Comparison of ENCODE assay signal across 8 cellular contexts in the genomic region with DNA sequence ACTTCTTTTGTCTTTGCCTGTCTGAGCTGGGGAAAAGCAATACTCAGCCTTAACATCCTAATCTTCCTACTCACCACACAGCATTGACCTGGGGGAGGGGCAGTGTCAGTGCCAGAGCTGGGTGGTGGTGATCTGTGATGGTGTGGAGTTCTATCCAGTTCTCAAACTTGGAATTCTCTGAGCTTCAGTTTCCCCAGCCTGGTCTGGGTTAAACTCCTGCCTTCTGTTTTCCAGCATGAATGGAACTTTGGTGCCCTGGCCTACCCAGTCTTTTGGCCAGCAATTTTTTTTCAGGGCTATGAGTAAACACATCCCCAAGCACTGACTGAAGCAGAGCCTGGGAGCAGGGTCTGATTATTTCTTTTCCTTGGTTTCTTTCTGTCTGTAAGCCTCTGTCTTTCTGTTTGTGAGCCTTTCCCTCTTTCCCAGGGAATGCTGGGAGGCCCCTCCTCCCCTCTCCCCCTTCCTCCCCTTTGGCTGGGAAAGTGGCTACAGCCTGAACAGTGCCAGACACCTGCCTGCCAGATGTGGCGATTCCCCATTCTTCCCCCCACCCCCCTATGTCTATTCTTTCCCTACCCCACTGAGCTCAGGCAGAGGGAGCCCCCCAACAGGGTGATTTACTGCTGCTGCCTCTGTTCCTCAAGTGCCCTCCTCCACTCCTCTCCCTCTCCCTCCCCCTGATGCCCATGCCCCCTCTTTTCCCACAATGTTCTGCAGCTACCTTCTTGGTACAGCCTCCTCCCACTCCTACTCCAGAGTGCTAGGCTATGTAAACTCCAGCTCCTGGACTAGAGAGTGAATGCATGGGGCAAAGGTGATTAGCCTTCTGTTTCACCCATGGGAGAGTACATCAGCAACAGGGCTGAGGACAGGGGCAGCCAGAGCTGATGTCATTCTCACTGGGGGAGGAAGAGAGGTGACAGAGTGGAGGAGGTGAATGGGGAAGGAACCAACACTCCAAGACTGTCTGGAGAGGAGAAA. TPM values are rescaled to one million over a fixed set of nuclear protein-coding genes. Genes with fewer than 3 reads are reported as not detected.
DNase-seq lines count a peak whose midpoint lies in the region; ATAC-seq and TF ChIP-seq lines count a peak whose summit lies in the region.

No MANE protein-coding gene starts in this region.

- intact Hi-C loops in heart right ventricle (cut with DNase I) = loop anchor here in 1 of 10 donors (10.0 kb wide), 1 partner anchor 338 kb away; no protein-coding TSS in a partner anchor

- H3K9me3 Mint-ChIP-seq in H9 = no peaks in the 10 kb centered on the region

- H3K23ac ChIP-seq in H9 (ENCODE audit: insufficient read length, low read depth, low read length) = no peak overlapping the region

- H3K4me3 ChIP-seq in RWPE2 (ENCODE audit: severe bottlenecking) (no peak overlapping the region), heart right ventricle (peak overlapping the region in 2 of 10 donors; percentile 47 to 49), rectal smooth muscle tissue (ENCODE audit: low read length) (peak overlapping the region; percentile 52)

- H3K4me3 Mint-ChIP-seq in H9 = peak overlapping the region; percentile 71 to 88

- H3K27me3 ChIP-seq in H9 (ENCODE audit: insufficient read depth, low read length) (no peaks in the 10 kb centered on the region), RWPE2 (ENCODE audit: insufficient read depth, poor library complexity, severe bottlenecking) (no peaks in the 10 kb centered on the region), heart right ventricle (no peaks in the 10 kb centered on the region), rectal smooth muscle tissue (ENCODE audit: control insufficient read depth, insufficient read depth, low read length) (no peaks in the 10 kb centered on the region)

- WGBS in H9 (ENCODE audit: extremely low coverage, insufficient read length, low lambda C conversion rate) = no CpG with 5 or more reads among the region's 1 CpG
- WGBS in heart right ventricle, 2 donors = 0 to 36% methylated on average over 1 of the region's 1 CpG

- no peak overlapping the region for H2AK5ac ChIP-seq in H9 (ENCODE audit: insufficient read length, low read length)

- H2BK20ac ChIP-seq in H9 (ENCODE audit: low read depth, low read length, poor library complexity, severe bottlenecking) = no peak overlapping the region

- H3K4ac ChIP-seq in H9 (ENCODE audit: low read depth, low read length) = no peak overlapping the region

- H3K36me3 Mint-ChIP-seq in H9 (ENCODE audit: insufficient read depth in 1 of 3, low read depth in 3 of 3) = peaks cover 11 to 24% (median 20%) of the 10 kb centered on the region in 3 experiments; a peak in 6 of 7 replicates

- H3K23me2 ChIP-seq in H9 (ENCODE audit: insufficient read length, low read depth, low read length, poor library complexity, severe bottlenecking) = peaks cover 12% of the 10 kb centered on the region

- no peak overlapping the region for H2AFZ ChIP-seq in H9 (ENCODE audit: low read length)

- DNase-seq in H9 (peak; percentile 47), RWPE2 (ENCODE audit: low spot score) (no peak), heart right ventricle (no peak), SK-N-DZ (ENCODE audit: low spot score) (no peak), H4 (ENCODE audit: low spot score) (no peak)

- peaks cover 24% of the 10 kb centered on the region for H3K27me3 Mint-ChIP-seq in H9 (ENCODE audit: low read depth)

- H3K18ac ChIP-seq in H9 (ENCODE audit: insufficient read length, low read depth, low read length) = peak overlapping the region; percentile 51

- H3K27ac ChIP-seq in H9 (ENCODE audit: insufficient read length, low read depth, low read length) = no peak overlapping the region
- H3K27ac ChIP-seq in RWPE2 (ENCODE audit: poor library complexity, severe bottlenecking) = no peak overlapping the region
- peak overlapping the region; percentile 32 to 86 (median 74) for H3K27ac ChIP-seq in heart right ventricle
- peak overlapping the region; percentile 91 for H3K27ac ChIP-seq in rectal smooth muscle tissue (ENCODE audit: low read depth, low read length)

- no peak overlapping the region for H3K9ac ChIP-seq in H9 (ENCODE audit: extremely low read depth, insufficient read length, low read length)
- H3K9ac ChIP-seq in rectal smooth muscle tissue (ENCODE audit: low read length) = no peak overlapping the region

- no peak overlapping the region for H4K5ac ChIP-seq in H9 (ENCODE audit: insufficient read length, low read depth, low read length)

- no peak overlapping the region for H4K8ac ChIP-seq in H9 (replicated peaks; ENCODE audit: insufficient read length, low read depth, low read length)

- no peak overlapping the region for H2BK15ac ChIP-seq in H9 (ENCODE audit: low read depth, low read length)

- H2BK12ac ChIP-seq in H9 (ENCODE audit: insufficient read length, low read depth, low read length) = no peak overlapping the region

- peak overlapping the region; percentile 65 for H3K4me2 ChIP-seq in H9 (ENCODE audit: insufficient read depth, insufficient read length, low read length)

- peaks cover 36% of the 10 kb centered on the region for H3K36me3 ChIP-seq in RWPE2 (ENCODE audit: low read depth)
- peaks cover 0 to 41% (median 28%) of the 10 kb centered on the region in 9 donors for H3K36me3 ChIP-seq in heart right ventricle
- H3K36me3 ChIP-seq in rectal smooth muscle tissue (ENCODE audit: control insufficient read depth, insufficient read depth, low read length) = peaks cover 8% of the 10 kb centered on the region

- no peak overlapping the region for H2BK120ac ChIP-seq in H9 (ENCODE audit: low read depth, low read length, poor library complexity, severe bottlenecking)

- no peak for TF ChIP-seq CTCF in H9 (conservative IDR thresholded peaks at IDR 0.05)
- no peak for TF ChIP-seq CTCF in RWPE2 (IDR thresholded peaks at IDR 0.05; ENCODE audit: poor library complexity, severe bottlenecking)
- TF ChIP-seq CTCF in heart right ventricle (IDR thresholded peaks at IDR 0.05) = no peak

- no peak overlapping the region for H2BK5ac ChIP-seq in H9 (ENCODE audit: insufficient read length, low read length)

- H3K4me1 ChIP-seq in H9 (ENCODE audit: insufficient read depth, low read length) = peaks cover 22% of the 10 kb centered on the region
- H3K4me1 ChIP-seq in RWPE2 (ENCODE audit: insufficient read depth, poor library complexity, severe bottlenecking) = no peaks in the 10 kb centered on the region
- peaks cover 3 to 47% (median 21%) of the 10 kb centered on the region in 9 donors for H3K4me1 ChIP-seq in heart right ventricle
- H3K4me1 ChIP-seq in rectal smooth muscle tissue (ENCODE audit: control insufficient read depth, insufficient read depth, low read length) = peaks cover 39% of the 10 kb centered on the region

- no peaks in the 10 kb centered on the region for H3K79me2 ChIP-seq in H9 (ENCODE audit: insufficient read depth, low read length)

- H3K4me1 Mint-ChIP-seq in H9 = peaks cover 49 to 55% of the 10 kb centered on the region in 2 experiments

- H3K56ac ChIP-seq in H9 (ENCODE audit: insufficient read length, low read depth, low read length) = no peak overlapping the region

- no peaks in the 10 kb centered on the region for H4K20me1 ChIP-seq in H9 (ENCODE audit: control insufficient read depth, insufficient read depth, insufficient read length)

- no peaks in the 10 kb centered on the region for H3K9me3 ChIP-seq in H9 (ENCODE audit: control insufficient read depth, low read depth, low read length)
- no peaks in the 10 kb centered on the region for H3K9me3 ChIP-seq in RWPE2 (ENCODE audit: severe bottlenecking)
- H3K9me3 ChIP-seq in heart right ventricle = no peaks in the 10 kb centered on the region

- H3K79me1 ChIP-seq in H9 (ENCODE audit: insufficient read depth, low read depth, low read length, poor library complexity, severe bottlenecking) = no peaks in the 10 kb centered on the region

- peak overlapping the region; percentile 79; the same call in 1 of the 2 replicates for H3K14ac ChIP-seq in H9 (ENCODE audit: insufficient read depth, low read length)

- peak overlapping the region; percentile 93 to 97 (median 97); a peak in 6 of 7 replicates for H3K27ac Mint-ChIP-seq in H9

- no peak overlapping the region for H3T11ph ChIP-seq in H9 (ENCODE audit: low read length)

- ATAC-seq in RWPE2 (ENCODE audit: low read depth) = peak; percentile 37; the same call in 1 of the 3 replicates
- ATAC-seq in heart right ventricle = peak; percentile 14 to 67 (median 52)
- no peak for ATAC-seq in HG02885 (IDR thresholded peaks at IDR 0.05; ENCODE audit: poor library complexity, unreplicated experiment)
- ATAC-seq in GM18909 (IDR thresholded peaks at IDR 0.05; ENCODE audit: poor library complexity, unreplicated experiment) = no peak

- H4K91ac ChIP-seq in H9 (ENCODE audit: insufficient read length, low read depth, low read length) = no peak overlapping the region

RNA-seq across cellular contexts. Expression of a gene that starts 11.1 kb away (rescaled TPM):
- total RNA-seq in H9 (2021) (not detected in 2 replicates), heart right ventricle (1 to 10 TPM in 1 of 10 donors, under 1 TPM in 3, not detected in 6; 0.15 to 2.9 (median 0.25) TPM)
- polyA plus RNA-seq in heart right ventricle = under 1 TPM in 1 of 2 donors, not detected in 1; 0.45 TPM
- not detected in 2 replicates for polyA plus RNA-seq in SK-N-DZ (2014; cell fraction: cytosol; rRNA removed)
- not detected in 2 replicates for polyA plus RNA-seq in SK-N-DZ (2014; cell fraction: nucleus; rRNA removed)
- not detected in 2 replicates for total RNA-seq in H4 (2014; rRNA removed; shearing (Covaris generic))

RNA-seq across cellular contexts. Expression of a gene that starts 28.3 kb away (rescaled TPM):
- 104 TPM in 2 replicates for total RNA-seq in H9 (2021)
- 100 to 1,000 TPM; 111 to 143 (median 131) TPM for total RNA-seq in heart right ventricle
- polyA plus RNA-seq in heart right ventricle = 100 to 1,000 TPM in 1 of 2 donors, 10 to 100 TPM in 1; 64.0 to 152 TPM
- 181 and 301 TPM in 2 replicates for polyA plus RNA-seq in SK-N-DZ (2014; cell fraction: cytosol; rRNA removed)
- polyA plus RNA-seq in SK-N-DZ (2014; cell fraction: nucleus; rRNA removed) = 131 and 141 TPM in 2 replicates
- 155 and 212 TPM in 2 replicates for total RNA-seq in H4 (2014; rRNA removed; shearing (Covaris generic))

RNA-seq across cellular contexts. Expression of a gene that starts 31.4 kb away (rescaled TPM):
- total RNA-seq in H9 (2021) = 5.7 and 6.2 TPM in 2 replicates
- total RNA-seq in heart right ventricle = 10 to 100 TPM in 2 of 10 donors, 1 to 10 TPM in 8; 3.8 to 19.1 (median 4.8) TPM
- polyA plus RNA-seq in heart right ventricle = 10 to 100 TPM in 1 of 2 donors, 1 to 10 TPM in 1; 8.1 to 10.5 TPM
- polyA plus RNA-seq in SK-N-DZ (2014; cell fraction: cytosol; rRNA removed) = 19.5 and 30.2 TPM in 2 replicates
- 7.6 and 21.2 TPM in 2 replicates for polyA plus RNA-seq in SK-N-DZ (2014; cell fraction: nucleus; rRNA removed)
- 2.3 and 5.3 TPM in 2 replicates for total RNA-seq in H4 (2014; rRNA removed; shearing (Covaris generic))

RNA-seq across cellular contexts. Expression of a gene that starts 52.4 kb away (rescaled TPM):
- total RNA-seq in H9 (2021) (1.2 and 1.5 TPM in 2 replicates), heart right ventricle (1 to 10 TPM in 1 of 10 donors, under 1 TPM in 8, not detected in 1; 0.17 to 1.4 (median 0.50) TPM)
- polyA plus RNA-seq in heart right ventricle = under 1 TPM in 1 of 2 donors, not detected in 1; 0.28 TPM
- polyA plus RNA-seq in SK-N-DZ (2014; cell fraction: cytosol; rRNA removed) = 0.15 and 0.51 TPM in 2 replicates
- 0.47 TPM in 1 of 2 replicates, not detected in the other for polyA plus RNA-seq in SK-N-DZ (2014; cell fraction: nucleus; rRNA removed)
- 0.89 and 1.2 TPM in 2 replicates for total RNA-seq in H4 (2014; rRNA removed; shearing (Covaris generic))

Comparison
In these comparisons a context has a peak if more than half of its experiments do, and no peak if none do; other contexts are left out.
1. H3K27ac ChIP-seq: peak in heart right ventricle (10 of 10) and rectal smooth muscle tissue (single experiment); none in H9 (single experiment) and RWPE2 (single experiment).
2. ATAC-seq: peak in RWPE2 (single experiment) and heart right ventricle (8 of 8); none in HG02885 (single experiment) and GM18909 (single experiment).